In genomic region chr19:40677156-40677555, GRCh38 we compare ENCODE assay signal across 1 cellular context.
TF ChIP-seq lines count a peak whose summit lies in the region.

No MANE protein-coding gene starts in this region.

TF ChIP-seq in IMR-90, 13 proteins besides CTCF, POLR2A, EP300 and RAD21:
- no peak for TF ChIP-seq RCOR1 (IDR thresholded peaks at IDR 0.05; ENCODE audit: insufficient replicate concordance, low read length)
- TF ChIP-seq CEBPB (IDR thresholded peaks at IDR 0.05; ENCODE audit: low read depth, low read length) = no peak
- TF ChIP-seq BHLHE40 (IDR thresholded peaks at IDR 0.05; ENCODE audit: low read depth, low read length) = no peak
- no peak for TF ChIP-seq USF2 (IDR thresholded peaks at IDR 0.05; ENCODE audit: low read depth, low read length)
- TF ChIP-seq MXI1 (IDR thresholded peaks at IDR 0.05; ENCODE audit: borderline replicate concordance, low read depth, low read length) = no peak
- no peak for TF ChIP-seq CHD1 (IDR thresholded peaks at IDR 0.05; ENCODE audit: low read depth, low read length)
- TF ChIP-seq ELK1 (IDR thresholded peaks at IDR 0.05; ENCODE audit: borderline replicate concordance, low read depth, low read length) = no peak
- TF ChIP-seq RFX5 (IDR thresholded peaks at IDR 0.05; ENCODE audit: low read depth, low read length) = no peak
- no peak for TF ChIP-seq NFE2L2 (IDR thresholded peaks at IDR 0.05; ENCODE audit: low read depth, low read length)
- TF ChIP-seq MAFK (IDR thresholded peaks at IDR 0.05; ENCODE audit: low read depth, low read length) = no peak
- no peak for TF ChIP-seq SMC3 (IDR thresholded peaks at IDR 0.05; ENCODE audit: low read depth, low read length)
- TF ChIP-seq MAZ (IDR thresholded peaks at IDR 0.05; ENCODE audit: borderline replicate concordance, low read depth, low read length) = no peak
- no peak for TF ChIP-seq FOS (IDR thresholded peaks at IDR 0.05; ENCODE audit: low read depth, low read length)
